8 cellular contexts compared by ENCODE assay signal in the genomic region with DNA sequence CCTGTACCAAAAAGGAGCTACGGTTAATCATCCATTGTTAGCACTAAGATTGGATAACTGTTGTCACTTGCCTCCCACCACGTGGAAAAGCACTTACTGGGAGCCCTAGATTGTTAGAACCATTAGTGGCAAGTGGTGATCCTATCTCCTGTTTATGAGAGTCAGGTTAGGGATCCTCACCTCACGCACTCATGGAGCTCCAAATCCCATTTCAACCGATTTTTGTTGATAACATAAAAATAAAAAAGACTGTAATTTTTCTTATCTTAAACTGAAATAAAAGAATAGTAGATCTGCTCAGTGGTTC. TPM values are rescaled to one million over a fixed set of nuclear protein-coding genes. Genes with fewer than 3 reads are reported as not detected.
DNase-seq lines count a peak whose midpoint lies in the region; ATAC-seq and TF ChIP-seq lines count a peak whose summit lies in the region.

No MANE protein-coding gene starts in this region.

- peaks cover 43% of the 10 kb centered on the region for H4K20me1 ChIP-seq in smooth muscle cell (ENCODE audit: low read depth)

- no peak for TF ChIP-seq POLR2A in gastroesophageal sphincter (IDR thresholded peaks at IDR 0.05)

- WGBS in gastroesophageal sphincter (ENCODE audit: low coverage in 1 of 2), 2 donors, result 19 to 24% methylated on average over 4 of the region's 4 CpGs
- WGBS in smooth muscle cell (ENCODE audit: low lambda C conversion rate), result 5% methylated on average over 4 of the region's 4 CpGs

- peaks cover 52% of the 10 kb centered on the region for H3K79me2 ChIP-seq in smooth muscle cell (ENCODE audit: low read depth)

- H3K4me1 Mint-ChIP-seq in T-helper 17 cell, result peaks cover 20% of the 10 kb centered on the region

- no peaks in the 10 kb centered on the region for H3K36me3 Mint-ChIP-seq in T-helper 17 cell (ENCODE audit: low read depth)

- no peak for TF ChIP-seq CTCF in HFF-Myc (IDR thresholded peaks at IDR 0.05; ENCODE audit: low read depth, low read length, missing control alignments)
- TF ChIP-seq CTCF in gastroesophageal sphincter (IDR thresholded peaks at IDR 0.05), result no peak
- TF ChIP-seq CTCF in smooth muscle cell (IDR thresholded peaks at IDR 0.05; ENCODE audit: borderline replicate concordance, insufficient read depth, poor library complexity, severe bottlenecking), result no peak

- H3K4me2 ChIP-seq in smooth muscle cell, result peak overlapping the region; percentile 99

- no peaks in the 10 kb centered on the region for H3F3A ChIP-seq in smooth muscle cell (ENCODE audit: low read depth)

- H3K36me3 ChIP-seq in gastroesophageal sphincter, result peaks cover 0 to 23% of the 10 kb centered on the region in 2 donors
- H3K36me3 ChIP-seq in smooth muscle cell (ENCODE audit: low read depth), result no peaks in the 10 kb centered on the region

- peak overlapping the region; percentile 98 for H3K27ac Mint-ChIP-seq in T-helper 17 cell

- H3K27ac ChIP-seq in gastroesophageal sphincter, result peak overlapping the region in 3 of 4 donors; percentile 81 to 98 (median 93)
- peak overlapping the region; percentile 96 for H3K27ac ChIP-seq in smooth muscle cell (ENCODE audit: low read depth)

- H3K9me3 ChIP-seq in T-helper 17 cell (ENCODE audit: control insufficient read depth, low read length, poor library complexity, severe bottlenecking) (no peaks in the 10 kb centered on the region), gastroesophageal sphincter (no peaks in the 10 kb centered on the region), smooth muscle cell (replicated peaks; ENCODE audit: low read depth) (no peaks in the 10 kb centered on the region)

- H3K27me3 ChIP-seq in gastroesophageal sphincter (no peaks in the 10 kb centered on the region), smooth muscle cell (ENCODE audit: low read depth) (no peaks in the 10 kb centered on the region)

- H3K27me3 Mint-ChIP-seq in T-helper 17 cell, result no peaks in the 10 kb centered on the region

- ATAC-seq in T-helper 17 cell (no peak), gastroesophageal sphincter (no peak), HG03442 (IDR thresholded peaks at IDR 0.05; ENCODE audit: unreplicated experiment) (no peak)

- H3K4me1 ChIP-seq in gastroesophageal sphincter (peaks cover 13 to 45% (median 21%) of the 10 kb centered on the region in 3 donors), smooth muscle cell (ENCODE audit: low read depth) (peaks cover 21% of the 10 kb centered on the region)

- TF ChIP-seq EP300 in gastroesophageal sphincter (IDR thresholded peaks at IDR 0.05), result no peak

- H3K9ac ChIP-seq in smooth muscle cell (ENCODE audit: low read depth), result peak overlapping the region; percentile 96

- no peak for DNase-seq in HFF-Myc (ENCODE audit: extremely low read depth, low read depth)
- no peak for DNase-seq in T-helper 17 cell
- DNase-seq in smooth muscle cell (lab: John Stamatoyannopoulos, UW; ENCODE audit: unreplicated experiment), result no peak
- DNase-seq in AG20443 (ENCODE audit: low spot score), result no peak
- no peak for DNase-seq in stimulated activated CD4-positive, alpha-beta T cell treated with anti-CD3 and anti-CD28 coated beads, Interleukin-1b, Interleukin-23, amount 100 ng/mL, for 48 hours
- no peak for DNase-seq in activated CD4-positive, CD25-positive, alpha-beta regulatory T cell (lab: John Stamatoyannopoulos, UW)

- no peak overlapping the region for H2AFZ ChIP-seq in smooth muscle cell (ENCODE audit: low read depth)

- H3K4me3 Mint-ChIP-seq in T-helper 17 cell, result peak overlapping the region; percentile 96

- H3K4me3 ChIP-seq in HFF-Myc (replicated peaks; ENCODE audit: low read depth, low read length), result peak overlapping the region; percentile 75
- H3K4me3 ChIP-seq in gastroesophageal sphincter, result peak overlapping the region; percentile 84 to 90
- peak overlapping the region; percentile 84 for H3K4me3 ChIP-seq in smooth muscle cell

RNA-seq across cellular contexts. Expression of gene ZNF770, which starts 1.0 kb away (rescaled TPM):
- total RNA-seq in T-helper 17 cell, result 10 to 100 TPM; 33.1 to 39.3 TPM
- 10 to 100 TPM; 20.9 to 27.4 (median 24.2) TPM for total RNA-seq in gastroesophageal sphincter
- 28.7 and 31.1 TPM in 2 replicates for total RNA-seq in smooth muscle cell
- polyA plus RNA-seq in smooth muscle cell, result 32.4 and 34.2 TPM in 2 replicates

RNA-seq across cellular contexts. Expression of gene AQR, which starts 17.6 kb away (rescaled TPM):
- total RNA-seq in T-helper 17 cell (10 to 100 TPM; 40.4 to 45.4 TPM), gastroesophageal sphincter (10 to 100 TPM; 16.4 to 26.9 (median 24.7) TPM), smooth muscle cell (33.6 and 38.3 TPM in 2 replicates)
- polyA plus RNA-seq in smooth muscle cell, result 11.6 and 13.0 TPM in 2 replicates
